Comparison of ENCODE assay signal across 9 cellular contexts in the genomic region with DNA sequence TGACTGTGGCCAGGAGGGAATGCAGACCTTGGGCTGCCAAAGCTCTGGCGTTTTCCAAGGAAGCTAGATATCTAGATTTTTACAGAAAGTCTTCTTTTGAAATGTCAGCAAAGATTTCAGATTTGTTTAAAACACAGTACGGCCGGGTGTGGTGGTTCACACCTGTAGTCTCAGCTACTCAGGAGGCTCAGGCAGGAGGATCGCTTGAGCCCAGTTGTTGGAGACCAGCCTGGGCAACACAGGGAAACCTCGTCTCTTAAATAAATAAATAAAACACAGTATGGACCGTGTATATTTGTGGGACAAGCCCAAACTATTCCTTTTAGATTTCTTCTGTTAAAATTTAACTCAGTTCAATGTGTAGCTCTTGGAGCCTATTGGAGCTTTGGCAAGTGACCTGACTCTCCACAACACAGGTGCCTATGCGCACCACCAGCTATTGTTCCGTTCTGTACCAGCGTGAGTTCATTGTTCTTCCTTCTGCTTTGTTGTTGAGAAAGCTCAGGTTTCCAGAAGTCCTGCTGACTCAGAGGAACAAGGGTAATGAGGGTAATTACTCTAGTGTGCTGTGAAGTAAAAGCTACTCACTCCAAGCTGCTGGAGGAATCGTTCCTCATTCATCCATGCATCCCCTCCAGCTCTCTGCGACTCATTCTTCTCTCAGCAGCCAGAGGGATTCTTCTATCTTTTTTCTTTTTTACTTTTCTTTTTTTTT.
DNase-seq lines count a peak whose midpoint lies in the region; ATAC-seq, FAIRE-seq and TF ChIP-seq lines count a peak whose summit lies in the region.
"Had no signal": no experiment of that assay in that cellular context is flagged by ENCODE, and none has a peak within 500 bp of the region (broad histone marks: within the 10 kb centered on the region; RNA-seq: fewer than 3 reads in every experiment).

No MANE protein-coding gene starts in this region.

- 32 to 49% methylated on average over 11 of the region's 11 CpGs for WGBS in sigmoid colon, 2 donors
- 59 to 71% methylated on average over 11 of the region's 11 CpGs for WGBS in testis, 2 donors

- no peaks in the 10 kb centered on the region for H3K27me3 Mint-ChIP-seq in Caco-2 (ENCODE audit: insufficient read depth, unreplicated experiment)

- H3K27me3 ChIP-seq in Caco-2 (replicated peaks; ENCODE audit: control insufficient read depth, insufficient read depth, low read length) (no peaks in the 10 kb centered on the region), sigmoid colon (no peaks in the 10 kb centered on the region), testis (no peaks in the 10 kb centered on the region)

- peak overlapping the region; percentile 76 for H3K27ac Mint-ChIP-seq in Caco-2 (ENCODE audit: unreplicated experiment)
- H3K27ac Mint-ChIP-seq: T-helper 2 cell treated with Interferon-gamma antibody and Interleukin-4, amounts not matched to agents 5 μg/mL and 100 μg/mL, for 36 hours had no signal

- TF ChIP-seq CTCF in Caco-2 (IDR thresholded peaks at IDR 0.05; ENCODE audit: insufficient read depth in 1 of 2, low read depth in 1 of 2, low read length in 1 of 2, severe bottlenecking in 1 of 2, unreplicated experiment in 1 of 2) (no peak), NB4 (IDR thresholded peaks at IDR 0.05; ENCODE audit: low read depth, low read length) (no peak), sigmoid colon (IDR thresholded peaks at IDR 0.05) (no peak), testis (IDR thresholded peaks at IDR 0.05) (no peak)

- no peak overlapping the region for H3K4me3 ChIP-seq in Caco-2 (ENCODE audit: low read depth, low read length)
- no peak overlapping the region for H3K4me3 ChIP-seq in NB4 (ENCODE audit: low read depth, low read length)
- no peak overlapping the region for H3K4me3 ChIP-seq in sigmoid colon
- H3K4me3 ChIP-seq in testis = no peak overlapping the region

- CTCF ChIA-PET in Caco-2 (lab: Charles Lee) = interaction anchor here (1.7 kb wide), 1 partner anchor 139 kb away, joined by 7 read pairs; no protein-coding TSS in a partner anchor

- no peak for TF ChIP-seq EP300 in sigmoid colon (IDR thresholded peaks at IDR 0.05)

- H3K9me3 ChIP-seq in Caco-2 (no peaks in the 10 kb centered on the region), sigmoid colon (no peaks in the 10 kb centered on the region), testis (no peaks in the 10 kb centered on the region)

- intact Hi-C loops in Caco-2 (cut with micrococcal nuclease; ENCODE audit: unreplicated experiment) (no loop called here), sigmoid colon (cut with DNase I) (no loop called here), testis (cut with DNase I; ENCODE audit: low total_unique reads) (no loop called here)

- TF ChIP-seq POLR2A in NB4 (IDR thresholded peaks at IDR 0.05; ENCODE audit: extremely low read depth, insufficient read length) (no peak), sigmoid colon (IDR thresholded peaks at IDR 0.05) (no peak), testis (IDR thresholded peaks at IDR 0.05) (no peak)

- H3K4me3 Mint-ChIP-seq in Caco-2 (ENCODE audit: unreplicated experiment) = no peak overlapping the region
- H3K4me3 Mint-ChIP-seq: T-helper 2 cell treated with Interferon-gamma antibody and Interleukin-4, amounts not matched to agents 5 μg/mL and 100 μg/mL, for 36 hours had no signal

- H3K27ac ChIP-seq in sigmoid colon (no peak overlapping the region), testis (no peak overlapping the region)

- H3K36me3 ChIP-seq in Caco-2 (ENCODE audit: control insufficient read depth, insufficient read depth, low read length) = no peaks in the 10 kb centered on the region
- H3K36me3 ChIP-seq in sigmoid colon = no peaks in the 10 kb centered on the region
- no peaks in the 10 kb centered on the region for H3K36me3 ChIP-seq in testis (ENCODE audit: low read depth, missing control alignments)

- peaks cover 7% of the 10 kb centered on the region for H3K36me3 Mint-ChIP-seq in Caco-2 (ENCODE audit: insufficient read depth, unreplicated experiment)

- BruUV-seq in Caco-2 (replicated peaks; lab: Mats Ljungman, UMichigan) = no TSS peak

- no peaks in the 10 kb centered on the region for H3K9me3 Mint-ChIP-seq in Caco-2 (ENCODE audit: unreplicated experiment)
- H3K9me3 Mint-ChIP-seq: T-helper 2 cell treated with Interferon-gamma antibody and Interleukin-4, amounts not matched to agents 5 μg/mL and 100 μg/mL, for 36 hours had no signal

- DNase-seq in Caco-2 = no peak
- DNase-seq in NB4 (ENCODE audit: low read depth) = peak; percentile 64
- peak; percentile 65 for DNase-seq in SKM-1 (lab: John Stamatoyannopoulos, UW; ENCODE audit: unreplicated experiment)
- no peak for DNase-seq in sigmoid colon
- no peak for DNase-seq in testis
- DNase-seq in activated T-cell treated with anti-CD3 and anti-CD28 coated beads, Interleukin-2, amount 50 U/mL, for 1 hour = no peak

- peak; percentile 91 for FAIRE-seq in islet of Langerhans (lab: Jason Lieb, UNC)

- POLR2A ChIA-PET in Caco-2 (lab: Charles Lee) = interaction anchor here (0.7 kb wide), 1 partner anchor 53 kb away, joined by 3 read pairs; no protein-coding TSS in a partner anchor

- H3K4me1 Mint-ChIP-seq in Caco-2 (ENCODE audit: low read depth, unreplicated experiment) = peaks cover 33% of the 10 kb centered on the region

- peaks cover 28% of the 10 kb centered on the region for H3K4me1 ChIP-seq in Caco-2
- H3K4me1 ChIP-seq in sigmoid colon = no peaks in the 10 kb centered on the region
- no peaks in the 10 kb centered on the region for H3K4me1 ChIP-seq in testis

- ATAC-seq in HG02623 (IDR thresholded peaks at IDR 0.05; ENCODE audit: unreplicated experiment) = no peak

Comparison
In these comparisons a context has a peak if more than half of its experiments do, and no peak if none do; other contexts are left out.
1. DNase-seq: peak in NB4 (single experiment) and SKM-1 (single experiment); none in Caco-2 (0 of 2), sigmoid colon (single experiment), testis (single experiment) and activated T-cell treated with anti-CD3 and anti-CD28 coated beads, Interleukin-2, amount 50 U/mL, for 1 hour (single experiment).